24 cellular contexts compared by ENCODE assay signal in the genomic region with DNA sequence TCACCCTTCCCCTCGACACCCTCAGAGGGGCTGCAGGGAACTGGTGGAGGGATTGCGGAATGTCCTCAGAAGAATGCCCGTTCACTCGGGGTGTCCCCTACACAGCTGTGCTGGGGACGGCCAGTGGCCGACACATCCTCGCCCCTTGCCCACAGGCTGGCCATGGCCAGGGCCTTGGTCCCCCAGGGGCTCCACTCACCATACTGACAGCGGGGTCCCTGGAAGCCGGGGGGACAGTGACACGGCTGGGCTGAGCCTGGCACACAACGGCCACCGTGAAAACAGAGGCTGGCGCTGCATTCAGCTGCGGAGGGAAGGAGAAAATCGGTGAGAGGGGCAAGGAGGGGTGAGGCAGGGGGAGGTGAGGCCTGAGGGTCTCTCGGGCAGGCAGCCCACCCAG.
"Had no signal": no experiment of that assay in that cellular context is flagged by ENCODE, and none has a peak within 500 bp of the region (broad histone marks: within the 10 kb centered on the region; RNA-seq: fewer than 3 reads in every experiment).

No MANE protein-coding gene starts in this region.

- DNase-seq: colonic mucosa; cortex of kidney; dermis blood vessel endothelial cell; dorsolateral prefrontal cortex; effector CD4-positive, alpha-beta T cell; effector CD8-positive, alpha-beta T cell; effector memory CD4-positive, alpha-beta T cell; effector memory CD8-positive, alpha-beta T cell; endodermal cell; erythroblast; esophagus squamous epithelium; foreskin fibroblast; foreskin keratinocyte; foreskin melanocyte; gastrocnemius medialis; glutamatergic neuron; head of caudate nucleus; heart left ventricle; heart right ventricle had no signal

- H3K4me3 Mint-ChIP-seq: dendritic cell treated with granulocyte-macrophage colony-stimulating factor and Interleukin-4, amounts not matched to agents 40 ng/mL and 50 ng/mL, for 4 days; effector memory CD8-positive, alpha-beta T cell; endodermal cell had no signal

- H3K4me1 Mint-ChIP-seq: endodermal cell had no signal

- H3K27me3 ChIP-seq: colonic mucosa, foreskin keratinocyte had no signal

- H3K4me3 ChIP-seq: colonic mucosa, coronary artery, dorsolateral prefrontal cortex, esophagus muscularis mucosa, esophagus squamous epithelium, gastrocnemius medialis, gastroesophageal sphincter, heart left ventricle, heart right ventricle had no signal

- H3K9me3 ChIP-seq: colonic mucosa, esophagus muscularis mucosa, esophagus squamous epithelium, gastrocnemius medialis, gastroesophageal sphincter, heart left ventricle, heart right ventricle had no signal

- H3K27me3 Mint-ChIP-seq: dendritic cell treated with granulocyte-macrophage colony-stimulating factor and Interleukin-4, amounts not matched to agents 40 ng/mL and 50 ng/mL, for 4 days; effector memory CD8-positive, alpha-beta T cell had no signal

- H3K27ac Mint-ChIP-seq: dendritic cell treated with granulocyte-macrophage colony-stimulating factor and Interleukin-4, amounts not matched to agents 40 ng/mL and 50 ng/mL, for 4 days; effector memory CD8-positive, alpha-beta T cell; endodermal cell had no signal

- H3K4me1 ChIP-seq: colonic mucosa, foreskin keratinocyte, gastrocnemius medialis, gastroesophageal sphincter, heart left ventricle had no signal

- H3K9me3 Mint-ChIP-seq: dendritic cell treated with granulocyte-macrophage colony-stimulating factor and Interleukin-4, amounts not matched to agents 40 ng/mL and 50 ng/mL, for 4 days; effector memory CD8-positive, alpha-beta T cell had no signal

- H3K36me3 ChIP-seq: colonic mucosa, esophagus muscularis mucosa, esophagus squamous epithelium, gastrocnemius medialis, gastroesophageal sphincter, heart left ventricle, heart right ventricle had no signal

- H3K27ac ChIP-seq: colonic mucosa, coronary artery, dorsolateral prefrontal cortex, epithelial cell of prostate, esophagus muscularis mucosa, esophagus squamous epithelium, foreskin keratinocyte, gastrocnemius medialis, gastroesophageal sphincter, heart left ventricle, heart right ventricle had no signal
